8 cellular contexts compared by ENCODE assay signal in the genomic region with DNA sequence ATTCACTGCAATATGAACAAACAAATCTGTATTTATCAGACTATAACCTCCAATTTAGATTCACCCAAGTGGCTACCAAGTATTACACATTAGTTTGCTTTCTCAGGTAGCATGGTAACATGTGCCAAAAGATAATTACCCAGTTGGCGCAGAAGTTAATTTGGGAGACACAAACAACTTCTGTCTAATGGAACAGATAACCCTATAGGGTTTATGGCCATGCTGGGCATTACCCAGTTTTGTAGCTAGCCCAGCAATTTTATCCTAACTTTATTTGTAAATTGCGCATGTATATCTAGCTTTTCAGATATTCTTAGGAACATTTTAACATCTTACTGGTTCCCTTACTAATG.
DNase-seq lines count a peak whose midpoint lies in the region; ATAC-seq, FAIRE-seq and TF ChIP-seq lines count a peak whose summit lies in the region.

No MANE protein-coding gene starts in this region.

- H3K4me2 ChIP-seq in KMS-11, result peak overlapping the region; percentile 77

- DNase-seq in choroid plexus epithelial cell (ENCODE audit: low read depth) (no peak), D721Med (ENCODE audit: insufficient read length, low spot score) (no peak), GDM1 (lab: John Stamatoyannopoulos, UW) (no peak)
- DNase-seq in central memory CD4-positive, alpha-beta T cell, result no peak

- H3K4me1 ChIP-seq in ACC112 (ENCODE audit: control insufficient read depth, insufficient read depth, low read length, unreplicated experiment) (peaks cover 14% of the 10 kb centered on the region), KMS-11 (ENCODE audit: low read depth, poor library complexity, severe bottlenecking) (peaks cover 20% of the 10 kb centered on the region), muscle layer of duodenum (ENCODE audit: control insufficient read depth in 1 of 2, insufficient read depth in 2 of 2, low read length in 2 of 2) (peaks cover 12 to 15% of the 10 kb centered on the region in 2 donors)

- FAIRE-seq in D721Med (lab: Jason Lieb, UNC), result no peak

- TF ChIP-seq CTCF in KMS-11 (conservative IDR thresholded peaks at IDR 0.05; ENCODE audit: low read depth, low read length) (no peak), choroid plexus epithelial cell (conservative IDR thresholded peaks at IDR 0.05; ENCODE audit: low read depth, low read length) (no peak), D721Med (IDR thresholded peaks at IDR 0.05; ENCODE audit: insufficient read depth, missing control alignments) (no peak)

- peak overlapping the region; percentile 94 for H3K9ac ChIP-seq in KMS-11

- H2AFZ ChIP-seq in ACC112 (ENCODE audit: low read length, unreplicated experiment), result no peak overlapping the region
- peak overlapping the region; percentile 67 for H2AFZ ChIP-seq in KMS-11 (ENCODE audit: low read depth)

- ATAC-seq in GM19455 (IDR thresholded peaks at IDR 0.05; ENCODE audit: unreplicated experiment), result no peak

- H4K20me1 ChIP-seq in KMS-11 (ENCODE audit: insufficient read depth), result peaks cover 5% of the 10 kb centered on the region; the same call in 1 of the 2 replicates

- H3K27ac ChIP-seq in ACC112 (ENCODE audit: low read depth, low read length) (peak overlapping the region; percentile 83), KMS-11 (peak overlapping the region; percentile 85), muscle layer of duodenum (ENCODE audit: low read length) (peak overlapping the region; percentile 97)

- peaks cover 29% of the 10 kb centered on the region for H3K36me3 ChIP-seq in ACC112 (ENCODE audit: insufficient read depth, low read length)
- H3K36me3 ChIP-seq in KMS-11 (ENCODE audit: insufficient read depth), result peaks cover 19% of the 10 kb centered on the region
- H3K36me3 ChIP-seq in muscle layer of duodenum (ENCODE audit: control insufficient read depth in 1 of 2, insufficient read depth in 2 of 2, low read length in 2 of 2), result peaks cover 28 to 29% of the 10 kb centered on the region in 2 donors

- H3K4me3 ChIP-seq in ACC112 (ENCODE audit: low read depth, low read length), result peak overlapping the region; percentile 94
- peak overlapping the region; percentile 56 for H3K4me3 ChIP-seq in KMS-11 (IDR thresholded peaks at IDR 0.05; ENCODE audit: insufficient read depth, low read depth, low read length)
- peak overlapping the region; percentile 74 for H3K4me3 ChIP-seq in choroid plexus epithelial cell (ENCODE audit: low read depth, low read length)
- peak overlapping the region; percentile 80 to 99 for H3K4me3 ChIP-seq in muscle layer of duodenum (ENCODE audit: low read depth in 1 of 2, low read length in 2 of 2)

- H3K9me3 ChIP-seq in muscle layer of duodenum (ENCODE audit: control insufficient read depth in 1 of 2, low read length in 2 of 2), result no peaks in the 10 kb centered on the region

- H3K79me2 ChIP-seq in ACC112 (ENCODE audit: control insufficient read depth, insufficient read depth, low read length, unreplicated experiment), result peaks cover 34% of the 10 kb centered on the region
- H3K79me2 ChIP-seq in KMS-11 (ENCODE audit: insufficient read depth, low read depth), result peaks cover 28% of the 10 kb centered on the region

- H3K27me3 ChIP-seq in ACC112 (ENCODE audit: insufficient read depth, low read length) (no peaks in the 10 kb centered on the region), KMS-11 (ENCODE audit: insufficient read depth, low read depth) (no peaks in the 10 kb centered on the region), muscle layer of duodenum (ENCODE audit: low read depth, low read length) (no peaks in the 10 kb centered on the region)
